In the genomic region with DNA sequence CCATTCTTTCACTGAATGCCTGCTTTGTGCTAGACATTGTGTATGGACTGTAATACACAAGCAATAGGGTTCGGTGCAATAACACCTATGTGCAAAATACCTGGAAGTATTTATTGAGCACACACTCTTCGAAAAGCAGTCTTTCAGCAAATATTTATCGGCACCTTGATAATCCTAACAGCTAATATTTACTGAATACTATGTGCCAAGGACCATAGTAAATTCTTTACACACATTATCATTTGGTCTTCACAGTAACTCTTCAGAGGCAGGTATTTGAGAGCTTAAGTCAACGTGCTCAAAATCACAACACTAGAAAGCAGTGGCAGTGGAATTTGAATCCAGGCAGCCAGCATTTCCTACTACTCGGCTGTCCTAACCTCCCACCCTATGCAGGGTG, we compare ENCODE assay signal across 20 cellular contexts. TPM values are rescaled to one million over a fixed set of nuclear protein-coding genes. Genes with fewer than 3 reads are reported as not detected.
DNase-seq lines count a peak whose midpoint lies in the region; ATAC-seq and TF ChIP-seq lines count a peak whose summit lies in the region.
"Had no signal": no experiment of that assay in that cellular context is flagged by ENCODE, and none has a peak within 500 bp of the region (broad histone marks: within the 10 kb centered on the region; RNA-seq: fewer than 3 reads in every experiment).

No MANE protein-coding gene starts in this region.

- H4K91ac ChIP-seq in trophoblast cell (ENCODE audit: low read depth, low read length), result no peak overlapping the region

- H2AK5ac ChIP-seq in trophoblast cell (ENCODE audit: low read length), result no peak overlapping the region

- H3K14ac ChIP-seq in trophoblast cell (ENCODE audit: low read length), result no peak overlapping the region

- no peaks in the 10 kb centered on the region for H3K79me1 ChIP-seq in trophoblast cell (ENCODE audit: low read length)

- H3K27ac ChIP-seq in Panc1 (ENCODE audit: low read length) (0 out of 2 replicates have a peak overlapping the region, but pooled peaks have one; percentile 59), left lung (no peak overlapping the region), trophoblast cell (ENCODE audit: low read depth, low read length) (no peak overlapping the region), psoas muscle (no peak overlapping the region)
- H3K27ac ChIP-seq: BLaER1 treated with 17β-estradiol and CSF1 and Interleukin-3, amounts not matched to agents 10 nM and 100 nM had no signal

- in situ Hi-C loops in Panc1 (cut with HindIII; ENCODE audit: low pct_unique_long_range_greater_than_20kb, low sequenced_read_pairs), result no loop called here

- BruUV-seq in Panc1 (replicated peaks; lab: Mats Ljungman, UMichigan), result no TSS peak

- peaks cover 28% of the 10 kb centered on the region for H3K4me1 ChIP-seq in Panc1 (ENCODE audit: control insufficient read depth, insufficient read depth, low read length)
- peaks cover 7 to 14% of the 10 kb centered on the region in 2 donors for H3K4me1 ChIP-seq in left lung
- H3K4me1 ChIP-seq in trophoblast cell (ENCODE audit: control insufficient read depth in 1 of 2, insufficient read depth in 2 of 2, low read length in 2 of 2), result peaks cover 0 to 4% of the 10 kb centered on the region in 2 experiments
- H3K4me1 ChIP-seq in psoas muscle, result peaks cover 10% of the 10 kb centered on the region

- intact Hi-C loops in Panc1 (cut with micrococcal nuclease; ENCODE audit: unreplicated experiment), result loop anchor here (5.0 kb wide), 3 partner anchors 114 to 304 kb away; no protein-coding TSS in a partner anchor
- intact Hi-C loops in left lung (cut with DNase I), result no loop called here
- intact Hi-C loops in psoas muscle (cut with DNase I), result loop anchor here in 1 of 2 donors (10.0 kb wide), 1 partner anchor 112 kb away; no protein-coding TSS in a partner anchor

- H2BK120ac ChIP-seq in trophoblast cell (ENCODE audit: insufficient read depth, low read length, poor library complexity), result no peak overlapping the region

- no peaks in the 10 kb centered on the region for H3K9me3 ChIP-seq in Panc1 (ENCODE audit: control insufficient read depth, insufficient read depth, low read depth, low read length)
- H3K9me3 ChIP-seq in left lung, result no peaks in the 10 kb centered on the region
- H3K9me3 ChIP-seq in trophoblast cell (ENCODE audit: insufficient read depth, low read depth, low read length), result peaks cover 13% of the 10 kb centered on the region
- no peaks in the 10 kb centered on the region for H3K9me3 ChIP-seq in psoas muscle
- H3K9me3 ChIP-seq: MG63 had no signal

- H3K4me2 ChIP-seq in trophoblast cell (ENCODE audit: low read length), result no peak overlapping the region

- no peak overlapping the region for H2BK5ac ChIP-seq in trophoblast cell (ENCODE audit: low read depth, low read length, poor library complexity)

- H3K27me3 ChIP-seq in Panc1 (ENCODE audit: control insufficient read depth, insufficient read depth, low read length) (no peaks in the 10 kb centered on the region), left lung (peaks cover 14 to 51% of the 10 kb centered on the region in 2 donors), trophoblast cell (ENCODE audit: insufficient read depth, low read length) (peaks cover 17% of the 10 kb centered on the region), psoas muscle (ENCODE audit: insufficient read depth in 3 of 3, low read length in 2 of 3) (peaks cover 0 to 51% (median 7%) of the 10 kb centered on the region in 3 donors)

- H3K79me2 ChIP-seq in trophoblast cell (ENCODE audit: control insufficient read depth, insufficient read depth, low read length, poor library complexity), result no peaks in the 10 kb centered on the region

- TF ChIP-seq CTCF in Panc1 (IDR thresholded peaks at IDR 0.05) (no peak), left lung (IDR thresholded peaks at IDR 0.05) (no peak), psoas muscle (IDR thresholded peaks at IDR 0.05) (no peak)

- no peak overlapping the region for H4K8ac ChIP-seq in trophoblast cell (ENCODE audit: low read depth, low read length)

- H3K4ac ChIP-seq in trophoblast cell (ENCODE audit: low read depth, low read length), result no peak overlapping the region

- ATAC-seq in Panc1 (no peak), left lung (peak; percentile 65), psoas muscle (no peak), GM18502 (IDR thresholded peaks at IDR 0.05; ENCODE audit: poor library complexity, unreplicated experiment) (no peak), GM21390 (IDR thresholded peaks at IDR 0.05; ENCODE audit: unreplicated experiment) (no peak)
- ATAC-seq: CD8-positive, alpha-beta T cell had no signal

- no peak overlapping the region for H3K4me3 ChIP-seq in Panc1 (ENCODE audit: low read depth in 2 of 2, low read length in 2 of 2)
- no peak overlapping the region for H3K4me3 ChIP-seq in left lung
- no peak overlapping the region for H3K4me3 ChIP-seq in trophoblast cell (ENCODE audit: low read depth, low read length)
- H3K4me3 ChIP-seq in psoas muscle, result no peak overlapping the region
- H3K4me3 ChIP-seq: BLaER1 treated with 17β-estradiol and CSF1 and Interleukin-3, amounts not matched to agents 10 nM and 100 nM; MG63 had no signal

- POLR2A ChIA-PET in Panc1 (lab: Charles Lee), result interaction anchor here (0.6 kb wide), 1 partner anchor 17 kb away, joined by 3 read pairs; no protein-coding TSS in a partner anchor

- no peak overlapping the region for H3K23ac ChIP-seq in trophoblast cell (ENCODE audit: low read length)

- whole genome bisulfite sequencing in trophoblast cell (ENCODE audit: extremely low coverage, insufficient coverage, insufficient read length), result no CpG with 5 or more reads among the region's 5 CpGs
- 55 to 62% (median 58%) methylated on average over 5 of the region's 5 CpGs for WGBS in psoas muscle, 3 donors

- H4K12ac ChIP-seq in trophoblast cell (ENCODE audit: low read depth, low read length), result no peak overlapping the region

- CTCF ChIA-PET in Panc1 (lab: Charles Lee), result interaction anchor here (0.6 to 1.5 kb wide), 2 partner anchors 55 to 117 kb away, joined by 4 to 5 read pairs; no protein-coding TSS in a partner anchor

- H3K36me3 ChIP-seq in Panc1 (ENCODE audit: control insufficient read depth, insufficient read depth, low read length) (no peaks in the 10 kb centered on the region), left lung (no peaks in the 10 kb centered on the region), trophoblast cell (ENCODE audit: control insufficient read depth in 1 of 2, insufficient read depth in 2 of 2, low read length in 2 of 2) (no peaks in the 10 kb centered on the region), psoas muscle (ENCODE audit: insufficient read depth in 1 of 2, low read depth in 1 of 2) (no peaks in the 10 kb centered on the region)
- H3K36me3 ChIP-seq: BLaER1 treated with 17β-estradiol and CSF1 and Interleukin-3, amounts not matched to agents 10 nM and 100 nM; MG63 had no signal

- H3K9ac ChIP-seq in trophoblast cell (ENCODE audit: low read length), result no peak overlapping the region
- H3K9ac ChIP-seq: BLaER1 treated with 17β-estradiol and CSF1 and Interleukin-3, amounts not matched to agents 10 nM and 100 nM had no signal

- no peak overlapping the region for H2AFZ ChIP-seq in trophoblast cell (ENCODE audit: insufficient read depth, low read length, poor library complexity)

- DNase-seq in DMS53 (lab: John Stamatoyannopoulos, UW) (peak; percentile 79), Panc1 (ENCODE audit: low read depth, low spot score) (no peak), left lung (no peak), trophoblast cell (peak; percentile 15 to 39), psoas muscle (no peak)
- DNase-seq: CD8-positive, alpha-beta T cell; DMS79 treated with DMSO at 0.1 percent for 48 hours; HFFc6; IMR-90; Karpas-422; MG63; NCI-H1048; NCI-H1436 treated with DMSO at 0.1 percent for 48 hours; NCI-H2029; NCI-H526; Right ventricle myocardium superior had no signal

- H3K18ac ChIP-seq in trophoblast cell (ENCODE audit: low read length), result no peak overlapping the region

- H2BK12ac ChIP-seq in trophoblast cell (ENCODE audit: low read length), result no peak overlapping the region

RNA-seq across cellular contexts. Expression of gene B3GNT6, which starts 2.2 kb away (rescaled TPM):
- 1.2 TPM for total RNA-seq in Panc1 (2021; ENCODE audit: unreplicated experiment)
- polyA plus RNA-seq in Panc1 (2012; ENCODE audit: insufficient read length), result 0.48 TPM
- under 1 TPM in 1 of 2 donors, not detected in 1; 0.60 TPM for total RNA-seq in left lung
- 0.01 TPM in 2 replicates for polyA plus RNA-seq in trophoblast cell (2013)
- total RNA-seq in psoas muscle, result under 1 TPM in 1 of 4 donors, not detected in 3; 0.12 TPM
- polyA plus RNA-seq in psoas muscle, result not detected
- total RNA-seq: CD8-positive, alpha-beta T cell; HFFc6; IMR-90; OCI-LY7; Right ventricle myocardium superior had no signal

RNA-seq across cellular contexts. Expression of gene CAPN5, which starts 30.4 kb away (rescaled TPM):
- 17.3 TPM for total RNA-seq in Panc1 (2021; ENCODE audit: unreplicated experiment)
- polyA plus RNA-seq in Panc1 (2012; ENCODE audit: insufficient read length), result 24.6 TPM
- 10 to 100 TPM; 11.7 to 13.2 TPM for total RNA-seq in left lung
- polyA plus RNA-seq in trophoblast cell (2013), result 5.7 and 5.9 TPM in 2 replicates
- 1 to 10 TPM in 2 of 4 donors, under 1 TPM in 2; 0.88 to 1.8 (median 1.1) TPM for total RNA-seq in psoas muscle
- polyA plus RNA-seq in psoas muscle, result under 1 TPM; 0.59 to 0.67 (median 0.64) TPM

Comparison
In these comparisons a context has a peak if more than half of its experiments do, and no peak if none do; other contexts are left out.
1. DNase-seq: peak in DMS53 (single experiment) and trophoblast cell (2 of 2); none in Panc1 (single experiment), left lung (0 of 2) and psoas muscle (0 of 2).